Comparison of ENCODE assay signal across 18 cellular contexts in the genomic region with DNA sequence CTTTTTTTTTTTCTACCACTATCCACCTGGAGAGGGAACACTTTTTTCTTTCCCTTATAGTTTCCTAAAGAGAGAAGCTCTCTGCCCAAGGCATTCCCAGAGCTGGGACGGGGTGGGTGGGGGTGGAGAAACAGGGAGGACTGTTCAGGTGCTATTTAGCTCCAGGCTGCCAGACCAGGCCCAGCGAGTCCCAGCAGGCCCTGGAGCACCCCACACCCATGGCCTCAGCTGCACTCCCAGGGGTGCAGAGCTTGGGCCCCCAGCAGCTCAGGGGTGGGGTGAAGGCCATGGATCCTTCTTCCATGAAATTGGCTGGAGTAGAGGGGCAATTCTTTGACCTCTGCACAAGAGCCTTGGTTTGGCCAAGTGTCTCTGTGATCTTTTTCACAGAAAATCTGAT. TPM values are rescaled to one million over a fixed set of nuclear protein-coding genes. Genes with fewer than 3 reads are reported as not detected.
DNase-seq lines count a peak whose midpoint lies in the region; ATAC-seq and TF ChIP-seq lines count a peak whose summit lies in the region.
"Had no signal": no experiment of that assay in that cellular context is flagged by ENCODE, and none has a peak within 500 bp of the region (broad histone marks: within the 10 kb centered on the region; RNA-seq: fewer than 3 reads in every experiment).

No MANE protein-coding gene starts in this region.

- no peak overlapping the region for H2BK120ac ChIP-seq in neuronal stem cell (ENCODE audit: low read depth, low read length)

- no peaks in the 10 kb centered on the region for H3K79me1 ChIP-seq in neuronal stem cell (ENCODE audit: low read depth, low read length)

- no peak overlapping the region for H3K14ac ChIP-seq in neuronal stem cell (ENCODE audit: low read length)

- no peak for TF ChIP-seq POLR2A in erythroblast (IDR thresholded peaks at IDR 0.05; ENCODE audit: low read length)

- H4K8ac ChIP-seq in neuronal stem cell (ENCODE audit: low read depth, low read length), result no peak overlapping the region

- H3K9ac ChIP-seq in neuronal stem cell (ENCODE audit: low read depth, low read length, poor library complexity), result no peak overlapping the region
- H3K9ac ChIP-seq: BLaER1 had no signal

- peak; percentile 19 for DNase-seq in activated effector memory CD4-positive, alpha-beta T cell treated with anti-CD3 and anti-CD28 coated beads, Interleukin-2, amount 50 U/mL, for 16 hours
- no peak for DNase-seq in activated effector memory CD4-positive, alpha-beta T cell treated with Interleukin-2 at 50 U/mL for 16 hours
- DNase-seq in coronary artery (ENCODE audit: low spot score) (peak; percentile 31), neuronal stem cell (ENCODE audit: low spot score) (no peak), upper lobe of right lung (peak; percentile 31), erythroblast (lab: John Stamatoyannopoulos, UW) (no peak), caudate nucleus (lab: John Stamatoyannopoulos, UW) (no peak), midbrain (lab: John Stamatoyannopoulos, UW) (no peak)
- DNase-seq: 8988T; CD4-positive, alpha-beta memory T cell; DMS79 treated with DMSO at 0.1 percent for 48 hours; GF-D8; HCEC 1CT had no signal

- H4K91ac ChIP-seq in neuronal stem cell (ENCODE audit: low read depth, low read length, poor library complexity), result no peak overlapping the region

- H3K36me3 ChIP-seq in neuronal stem cell (replicated peaks in 1 of 2; ENCODE audit: control insufficient read depth in 2 of 2, insufficient read depth in 2 of 2, low read length in 2 of 2) (no peaks in the 10 kb centered on the region), upper lobe of right lung (no peaks in the 10 kb centered on the region)
- H3K36me3 ChIP-seq: BLaER1 had no signal

- H3K27me3 ChIP-seq in neuronal stem cell (ENCODE audit: control insufficient read depth in 3 of 3, insufficient read depth in 3 of 3, low read depth in 1 of 3, low read length in 3 of 3), result peaks cover 0 to 34% (median 0%) of the 10 kb centered on the region in 3 experiments
- no peaks in the 10 kb centered on the region for H3K27me3 ChIP-seq in upper lobe of right lung
- H3K27me3 ChIP-seq: BLaER1 had no signal

- ATAC-seq in upper lobe of right lung, result no peak

- H3K4me1 ChIP-seq in neuronal stem cell (ENCODE audit: control insufficient read depth in 2 of 2, insufficient read depth in 1 of 2, low read depth in 1 of 2, low read length in 2 of 2) (peaks cover 0 to 4% of the 10 kb centered on the region in 2 donors), upper lobe of right lung (peaks cover 4% of the 10 kb centered on the region)

- no peak overlapping the region for H3K4me2 ChIP-seq in neuronal stem cell (ENCODE audit: insufficient read depth, low read length, poor library complexity, severe bottlenecking)
- H3K4me2 ChIP-seq: BLaER1 had no signal

- no peak overlapping the region for H2BK12ac ChIP-seq in neuronal stem cell (ENCODE audit: low read length)

- no peak overlapping the region for H2BK15ac ChIP-seq in neuronal stem cell (ENCODE audit: low read length)

- no peak overlapping the region for H3K27ac ChIP-seq in coronary artery
- H3K27ac ChIP-seq in neuronal stem cell (replicated peaks; ENCODE audit: low read length), result no peak overlapping the region
- H3K27ac ChIP-seq in upper lobe of right lung, result no peak overlapping the region
- no peak overlapping the region for H3K27ac ChIP-seq in caudate nucleus (ENCODE audit: low read depth, low read length)
- H3K27ac ChIP-seq: BLaER1, HL-60 had no signal

- no peak overlapping the region for H2BK5ac ChIP-seq in neuronal stem cell (ENCODE audit: low read length)

- no peak overlapping the region for H3K4ac ChIP-seq in neuronal stem cell (ENCODE audit: low read length)

- H3K18ac ChIP-seq in neuronal stem cell (ENCODE audit: low read length), result peak overlapping the region; percentile 28

- H3K4me3 ChIP-seq in coronary artery (no peak overlapping the region), neuronal stem cell (ENCODE audit: low read length in 2 of 2) (no peak overlapping the region), upper lobe of right lung (no peak overlapping the region)
- H3K4me3 ChIP-seq: BLaER1 had no signal

- H2AFZ ChIP-seq in neuronal stem cell (ENCODE audit: low read length), result no peak overlapping the region

- intact Hi-C loops in upper lobe of right lung (cut with DNase I), result no loop called here

- H3K23ac ChIP-seq in neuronal stem cell (ENCODE audit: low read depth, low read length, poor library complexity), result no peak overlapping the region

- no CpG with 5 or more reads among the region's 2 CpGs for WGBS in neuronal stem cell (ENCODE audit: extremely low coverage in 2 of 2, insufficient read length in 2 of 2, insufficient replicate concordance in 1 of 2), 2 donors

- no peak for TF ChIP-seq CTCF in coronary artery (IDR thresholded peaks at IDR 0.05)
- no peak for TF ChIP-seq CTCF in upper lobe of right lung (IDR thresholded peaks at IDR 0.05)

- H3K9me3 ChIP-seq in neuronal stem cell (replicated peaks in 1 of 2; ENCODE audit: control insufficient read depth in 2 of 2, insufficient read depth in 1 of 2, low read depth in 1 of 2, low read length in 2 of 2) (no peaks in the 10 kb centered on the region), upper lobe of right lung (no peaks in the 10 kb centered on the region)
- H3K9me3 ChIP-seq: BLaER1 had no signal

- H2AK5ac ChIP-seq in neuronal stem cell (ENCODE audit: low read depth, low read length), result no peak overlapping the region

RNA-seq across cellular contexts. Expression of gene ETV3L, which starts 4.1 kb away (rescaled TPM):
- 0.04 TPM for polyA plus RNA-seq in neuronal stem cell (2013, experiment 1 of 2)
- polyA plus RNA-seq in neuronal stem cell (2013, experiment 2 of 2), result 0.03 TPM
- total RNA-seq in upper lobe of right lung, result not detected
- total RNA-seq: A673; CD4-positive, alpha-beta memory T cell; H4; HT1080 had no signal
- polyA plus RNA-seq: CD4-positive, alpha-beta memory T cell had no signal

RNA-seq across cellular contexts. Expression of gene ETV3, which starts 42.6 kb away (rescaled TPM):
- polyA plus RNA-seq in neuronal stem cell (2013, experiment 1 of 2), result 6.7 TPM
- polyA plus RNA-seq in neuronal stem cell (2013, experiment 2 of 2), result 6.9 TPM
- 39.2 TPM for total RNA-seq in upper lobe of right lung

RNA-seq across cellular contexts. Expression of gene ARHGEF11, which starts 50.0 kb away (rescaled TPM):
- polyA plus RNA-seq in neuronal stem cell (2013, experiment 1 of 2), result 14.5 TPM
- 14.6 TPM for polyA plus RNA-seq in neuronal stem cell (2013, experiment 2 of 2)
- total RNA-seq in upper lobe of right lung, result 41.1 TPM

Comparison
In these comparisons a context has a peak if more than half of its experiments do, and no peak if none do; other contexts are left out.
1. DNase-seq: peak in activated effector memory CD4-positive, alpha-beta T cell treated with anti-CD3 and anti-CD28 coated beads, Interleukin-2, amount 50 U/mL, for 16 hours (single experiment), coronary artery (single experiment) and upper lobe of right lung (single experiment); none in activated effector memory CD4-positive, alpha-beta T cell treated with Interleukin-2 at 50 U/mL for 16 hours (single experiment), neuronal stem cell (single experiment), erythroblast (0 of 2), caudate nucleus (0 of 61) and midbrain (single experiment).